In genomic region chr5:52997424-52997823, GRCh38 we compare ENCODE assay signal across 1 cellular context.
TF ChIP-seq lines count a peak whose summit lies in the region.

No MANE protein-coding gene starts in this region.

TF ChIP-seq in HepG2, 621 proteins besides CTCF, POLR2A, EP300 and RAD21 (continued from another document and continues in another):
- TF ChIP-seq ZNF639 (CRISPR knock-in tag; conservative IDR thresholded peaks at IDR 0.05) (no peak), KDM3A (CRISPR knock-in tag; IDR thresholded peaks at IDR 0.05; ENCODE audit: low read depth) (no peak), ZNF496 (CRISPR knock-in tag; IDR thresholded peaks at IDR 0.05; ENCODE audit: insufficient replicate concordance) (no peak), FOXA3 (CRISPR knock-in tag; IDR thresholded peaks at IDR 0.05) (peak; percentile 76), RBM22 (optimal IDR thresholded peaks at IDR 0.05; ENCODE audit: low read length) (no peak), BRCA1 (CRISPR knock-in tag; IDR thresholded peaks at IDR 0.05) (no peak), ONECUT2 (CRISPR knock-in tag; IDR thresholded peaks at IDR 0.05) (no peak), NCOA2 (CRISPR knock-in tag; IDR thresholded peaks at IDR 0.05) (peak; percentile 50), ZNF263 (CRISPR knock-in tag; IDR thresholded peaks at IDR 0.05) (no peak), LRRFIP1 (CRISPR knock-in tag; conservative IDR thresholded peaks at IDR 0.05) (no peak), YY1 (IDR thresholded peaks at IDR 0.05; ENCODE audit: insufficient read depth, insufficient replicate concordance, low read depth, low read length) (no peak), TBL1XR1 (IDR thresholded peaks at IDR 0.05; ENCODE audit: borderline replicate concordance, low read length, partially characterized antibody) (no peak), ZFY (CRISPR knock-in tag; IDR thresholded peaks at IDR 0.05) (peak; percentile 32; the same call in 1 of the 2 replicates), SMAD3 (CRISPR knock-in tag; IDR thresholded peaks at IDR 0.05) (no peak), TGIF2 (CRISPR knock-in tag; IDR thresholded peaks at IDR 0.05) (peak; percentile 90), KLF12 (CRISPR knock-in tag; IDR thresholded peaks at IDR 0.05; ENCODE audit: borderline replicate concordance) (no peak), GMEB2 (CRISPR knock-in tag; IDR thresholded peaks at IDR 0.05; ENCODE audit: low read depth) (no peak), ZNF710 (CRISPR knock-in tag; IDR thresholded peaks at IDR 0.05; ENCODE audit: borderline replicate concordance) (no peak), RNF2 (conservative IDR thresholded peaks at IDR 0.05; ENCODE audit: low read depth) (no peak), TEAD3 (CRISPR knock-in tag; optimal IDR thresholded peaks at IDR 0.05; ENCODE audit: borderline replicate concordance) (peak; percentile 55), SKI (IDR thresholded peaks at IDR 0.05; ENCODE audit: partially characterized antibody) (peak; percentile 45), BCL6 (CRISPR knock-in tag; IDR thresholded peaks at IDR 0.05) (peak; percentile 32; the same call in 1 of the 2 replicates), HNF1A (IDR thresholded peaks at IDR 0.05; ENCODE audit: low read depth) (no peak), HNF1A (CRISPR knock-in tag; IDR thresholded peaks at IDR 0.05; ENCODE audit: borderline replicate concordance) (peak; percentile 73; the same call in 1 of the 2 replicates), HOXA3 (CRISPR knock-in tag; IDR thresholded peaks at IDR 0.05) (peak; percentile 30; the same call in 1 of the 2 replicates), BCLAF1 (IDR thresholded peaks at IDR 0.05) (no peak), NPAS2 (CRISPR knock-in tag; IDR thresholded peaks at IDR 0.05; ENCODE audit: borderline replicate concordance) (no peak), PAF1 (CRISPR knock-in tag; IDR thresholded peaks at IDR 0.05) (no peak), NKX3-1 (CRISPR knock-in tag; IDR thresholded peaks at IDR 0.05) (no peak), CHCHD3 (CRISPR knock-in tag; IDR thresholded peaks at IDR 0.05) (no peak), ZNF292 (CRISPR knock-in tag; IDR thresholded peaks at IDR 0.05; ENCODE audit: borderline replicate concordance, low read depth) (peak; percentile 55; the same call in 1 of the 2 replicates), GATAD2A (CRISPR knock-in tag; IDR thresholded peaks at IDR 0.05) (peak; percentile 93), RFX1 (IDR thresholded peaks at IDR 0.05) (peak; percentile 40), ATF3 (CRISPR knock-in tag; IDR thresholded peaks at IDR 0.05) (no peak), ZNF333 (CRISPR knock-in tag; IDR thresholded peaks at IDR 0.05; ENCODE audit: borderline replicate concordance) (no peak), CCDC6 (CRISPR knock-in tag; IDR thresholded peaks at IDR 0.05) (0 out of 2 replicates have a peak, but pooled peaks have one; percentile 46), U2AF1 (optimal IDR thresholded peaks at IDR 0.05; ENCODE audit: low read depth, low read length) (no peak), ZNF746 (CRISPR knock-in tag; IDR thresholded peaks at IDR 0.05) (no peak), GMEB1 (CRISPR knock-in tag; IDR thresholded peaks at IDR 0.05; ENCODE audit: borderline replicate concordance) (no peak), MED8 (CRISPR knock-in tag; IDR thresholded peaks at IDR 0.05; ENCODE audit: insufficient replicate concordance) (no peak), ZNF574 (CRISPR knock-in tag; IDR thresholded peaks at IDR 0.05) (no peak), ISL2 (CRISPR knock-in tag; IDR thresholded peaks at IDR 0.05) (peak; percentile 44; the same call in 1 of the 2 replicates), FOXK2 (IDR thresholded peaks at IDR 0.05) (peak; percentile 63; the same call in 1 of the 2 replicates), REXO4 (CRISPR knock-in tag; IDR thresholded peaks at IDR 0.05; ENCODE audit: borderline replicate concordance) (no peak), ATF1 (CRISPR knock-in tag; IDR thresholded peaks at IDR 0.05) (peak; percentile 43; the same call in 1 of the 2 replicates), RBAK (CRISPR knock-in tag; IDR thresholded peaks at IDR 0.05) (no peak), ZNF713 (CRISPR knock-in tag; IDR thresholded peaks at IDR 0.05) (no peak)
